21 cellular contexts compared by ENCODE assay signal in genomic region chr7:142720981-142721380, GRCh38. TPM values are rescaled to one million over a fixed set of nuclear protein-coding genes. Genes with fewer than 3 reads are reported as not detected.
DNase-seq lines count a peak whose midpoint lies in the region; ATAC-seq and TF ChIP-seq lines count a peak whose summit lies in the region.
"Had no signal": no experiment of that assay in that cellular context is flagged by ENCODE, and none has a peak within 500 bp of the region (broad histone marks: within the 10 kb centered on the region; RNA-seq: fewer than 3 reads in every experiment).

No MANE protein-coding gene starts in this region.

- intact Hi-C loops in CD14-positive monocyte (cut with micrococcal nuclease), result no loop called here
- intact Hi-C loops in CD4-positive, alpha-beta memory T cell (cut with micrococcal nuclease), result no loop called here
- intact Hi-C loops in activated CD4-positive, alpha-beta memory T cell treated with anti-CD3 and anti-CD28 coated beads for 36 hours (cut with micrococcal nuclease), result no loop called here
- intact Hi-C loops in posterior vena cava (cut with DNase I), result no loop called here

- peaks cover 37% of the 10 kb centered on the region for H3K4me1 Mint-ChIP-seq in CD14-positive monocyte
- H3K4me1 Mint-ChIP-seq in CD4-positive, alpha-beta memory T cell, result peaks cover 14 to 37% (median 25%) of the 10 kb centered on the region in 4 donors
- peaks cover 19% of the 10 kb centered on the region for H3K4me1 Mint-ChIP-seq in activated CD4-positive, alpha-beta memory T cell treated with anti-CD3 and anti-CD28 coated beads for 36 hours (ENCODE audit: low read depth)
- peaks cover 16 to 26% of the 10 kb centered on the region in 2 donors for H3K4me1 Mint-ChIP-seq in effector memory CD8-positive, alpha-beta T cell (ENCODE audit: low read depth in 2 of 2)

- no peak for ATAC-seq in effector memory CD8-positive, alpha-beta T cell (replicated peaks)
- ATAC-seq: foreskin keratinocyte, SK-N-SH treated with all-trans-retinoic acid at 6 μM for 48 hours had no signal

- no peak for TF ChIP-seq CTCF in CD14-positive monocyte (IDR thresholded peaks at IDR 0.05)

- H3K4me3 ChIP-seq in CD4-positive, alpha-beta memory T cell (ENCODE audit: low read length in 2 of 2), result no peak overlapping the region
- H3K4me3 ChIP-seq: cardiac muscle cell, hepatocyte, right atrium auricular region had no signal

- H3K27me3 Mint-ChIP-seq in CD14-positive monocyte (ENCODE audit: low read depth in 3 of 3), result peaks cover 4 to 12% (median 4%) of the 10 kb centered on the region in 3 donors
- no peaks in the 10 kb centered on the region for H3K27me3 Mint-ChIP-seq in CD4-positive, alpha-beta memory T cell
- no peaks in the 10 kb centered on the region for H3K27me3 Mint-ChIP-seq in activated CD4-positive, alpha-beta memory T cell treated with anti-CD3 and anti-CD28 coated beads for 36 hours
- H3K27me3 Mint-ChIP-seq in effector memory CD8-positive, alpha-beta T cell, result no peaks in the 10 kb centered on the region

- peak overlapping the region; percentile 26 for H3K27ac ChIP-seq in CD4-positive, alpha-beta memory T cell (ENCODE audit: low read depth, low read length)
- H3K27ac ChIP-seq: cardiac muscle cell, foreskin keratinocyte, hepatocyte, right atrium auricular region had no signal

- POLR2A ChIA-PET in CD4-positive, alpha-beta memory T cell (lab: Charles Lee; ENCODE audit: partially characterized antibody), result interaction anchor here (2.5 kb wide), 1 partner anchor 77 kb away, joined by 13 read pairs; no protein-coding TSS in a partner anchor
- POLR2A ChIA-PET in activated CD4-positive, alpha-beta memory T cell treated with anti-CD3 and anti-CD28 coated beads for 36 hours (lab: Charles Lee), result no interaction called here

- CTCF ChIA-PET in CD4-positive, alpha-beta memory T cell (lab: Charles Lee; ENCODE audit: partially characterized antibody), result no interaction called here
- CTCF ChIA-PET in activated CD4-positive, alpha-beta memory T cell treated with anti-CD3 and anti-CD28 coated beads for 36 hours (lab: Charles Lee), result no interaction called here

- H3K9me3 ChIP-seq in CD4-positive, alpha-beta memory T cell (ENCODE audit: control insufficient read depth in 1 of 2, low read length in 2 of 2), result no peaks in the 10 kb centered on the region
- H3K9me3 ChIP-seq: right atrium auricular region had no signal

- no peaks in the 10 kb centered on the region for H3K27me3 ChIP-seq in CD4-positive, alpha-beta memory T cell (ENCODE audit: insufficient read depth, low read length)
- H3K27me3 ChIP-seq: cardiac muscle cell, foreskin keratinocyte, hepatocyte, right atrium auricular region had no signal

- peaks cover 0 to 3% (median 0%) of the 10 kb centered on the region in 7 donors for H3K9me3 Mint-ChIP-seq in CD14-positive monocyte
- no peaks in the 10 kb centered on the region for H3K9me3 Mint-ChIP-seq in CD4-positive, alpha-beta memory T cell
- no peaks in the 10 kb centered on the region for H3K9me3 Mint-ChIP-seq in activated CD4-positive, alpha-beta memory T cell treated with anti-CD3 and anti-CD28 coated beads for 36 hours
- no peaks in the 10 kb centered on the region for H3K9me3 Mint-ChIP-seq in effector memory CD8-positive, alpha-beta T cell

- H3K36me3 Mint-ChIP-seq in CD14-positive monocyte, result no peaks in the 10 kb centered on the region
- H3K36me3 Mint-ChIP-seq in CD4-positive, alpha-beta memory T cell, result no peaks in the 10 kb centered on the region
- no peaks in the 10 kb centered on the region for H3K36me3 Mint-ChIP-seq in activated CD4-positive, alpha-beta memory T cell treated with anti-CD3 and anti-CD28 coated beads for 36 hours
- no peaks in the 10 kb centered on the region for H3K36me3 Mint-ChIP-seq in effector memory CD8-positive, alpha-beta T cell (ENCODE audit: insufficient read depth)

- H3K4me3 Mint-ChIP-seq in CD14-positive monocyte, result peak overlapping the region; percentile 63 to 81
- H3K4me3 Mint-ChIP-seq in CD4-positive, alpha-beta memory T cell, result peak overlapping the region; percentile 61 to 80 (median 78)
- H3K4me3 Mint-ChIP-seq in activated CD4-positive, alpha-beta memory T cell treated with anti-CD3 and anti-CD28 coated beads for 36 hours, result peak overlapping the region; percentile 63
- H3K4me3 Mint-ChIP-seq in effector memory CD8-positive, alpha-beta T cell, result peak overlapping the region; percentile 44 to 75

- H3K36me3 ChIP-seq in CD4-positive, alpha-beta memory T cell (ENCODE audit: insufficient read depth, low read length), result no peaks in the 10 kb centered on the region
- H3K36me3 ChIP-seq: cardiac muscle cell, right atrium auricular region had no signal

- H3K4me1 ChIP-seq in CD4-positive, alpha-beta memory T cell (ENCODE audit: insufficient read depth, low read length), result peaks cover 37% of the 10 kb centered on the region
- H3K4me1 ChIP-seq: foreskin keratinocyte, right atrium auricular region had no signal

- DNase-seq in CD14-positive monocyte (ENCODE audit: low spot score) (no peak), SW480 (ENCODE audit: low spot score) (no peak), posterior vena cava (ENCODE audit: low spot score) (no peak), NCI-H146 (lab: John Stamatoyannopoulos, UW) (no peak), GOT3 (lab: John Stamatoyannopoulos, UW) (no peak)
- no peak for DNase-seq in CD4-positive, alpha-beta memory T cell
- no peak for DNase-seq in activated CD4-positive, alpha-beta memory T cell treated with anti-CD3 and anti-CD28 coated beads for 36 hours
- DNase-seq in effector memory CD8-positive, alpha-beta T cell, result no peak
- DNase-seq: AML-193; erythroblast; foreskin keratinocyte; NCI-H1417 treated with DMSO at 0.1 percent for 48 hours; NCI-H2171; NCI-H526; occipital lobe; stimulated activated CD4-positive, alpha-beta T cell treated with anti-CD3 and anti-CD28 coated beads, Interleukin-12 subunit alpha, Interleukin-12 subunit beta, amount 100 ng/mL, for 4 hours had no signal

- peak overlapping the region in 1 of 7 donors; percentile 18 for H3K27ac Mint-ChIP-seq in CD14-positive monocyte
- peak overlapping the region; percentile 48 to 98 (median 87) for H3K27ac Mint-ChIP-seq in CD4-positive, alpha-beta memory T cell
- peak overlapping the region; percentile 69 for H3K27ac Mint-ChIP-seq in activated CD4-positive, alpha-beta memory T cell treated with anti-CD3 and anti-CD28 coated beads for 36 hours
- H3K27ac Mint-ChIP-seq in effector memory CD8-positive, alpha-beta T cell, result peak overlapping the region; percentile 20 to 85

RNA-seq across cellular contexts. Expression of gene PRSS1, which starts 28.3 kb away (rescaled TPM):
- not detected for polyA plus RNA-seq in CD14-positive monocyte
- total RNA-seq in CD4-positive, alpha-beta memory T cell, result under 1 TPM in 1 of 2 experiments, not detected in 1; 0.44 TPM
- not detected for polyA plus RNA-seq in CD4-positive, alpha-beta memory T cell
- not detected for total RNA-seq in activated CD4-positive, alpha-beta memory T cell treated with anti-CD3 and anti-CD28 coated beads for 36 hours
- 1 to 10 TPM in 1 of 2 donors, not detected in 1; 7.8 TPM for total RNA-seq in posterior vena cava
- total RNA-seq: cardiac muscle cell, foreskin keratinocyte, G401, occipital lobe, right atrium auricular region had no signal
- polyA plus RNA-seq: cardiac muscle cell, foreskin keratinocyte had no signal

RNA-seq across cellular contexts. Expression of gene PRSS2, which starts 49.8 kb away (rescaled TPM):
- not detected for polyA plus RNA-seq in CD14-positive monocyte
- not detected for total RNA-seq in CD4-positive, alpha-beta memory T cell
- not detected for polyA plus RNA-seq in CD4-positive, alpha-beta memory T cell
- total RNA-seq in activated CD4-positive, alpha-beta memory T cell treated with anti-CD3 and anti-CD28 coated beads for 36 hours, result not detected
- 1 to 10 TPM; 1.9 to 9.0 TPM for total RNA-seq in posterior vena cava
- total RNA-seq: cardiac muscle cell, foreskin keratinocyte, G401, occipital lobe had no signal
- polyA plus RNA-seq: cardiac muscle cell had no signal
